In genomic region chr16:19265531-19265930, GRCh38 we compare ENCODE assay signal across 25 cellular contexts. TPM values are rescaled to one million over a fixed set of nuclear protein-coding genes. Genes with fewer than 3 reads are reported as not detected.
"Had no signal": no experiment of that assay in that cellular context is flagged by ENCODE, and none has a peak within 500 bp of the region (broad histone marks: within the 10 kb centered on the region; RNA-seq: fewer than 3 reads in every experiment).

No MANE protein-coding gene starts in this region.

- H3K27ac ChIP-seq: heart left ventricle, thoracic aorta, transverse colon had no signal

- H3K27me3 Mint-ChIP-seq: naive B cell; stimulated activated memory B cell treated with anti-CD40 and anti-IgM and Interleukin-4, amounts not matched to agents 10 μg/mL and 1 μg/mL and 100 μg/mL, for 72 hours had no signal

- H3K27ac Mint-ChIP-seq: nephron; stimulated activated memory B cell treated with anti-CD40 and anti-IgM and Interleukin-4, amounts not matched to agents 10 μg/mL and 1 μg/mL and 100 μg/mL, for 72 hours; stimulated activated naive CD8-positive, alpha-beta T cell treated with anti-CD3 and anti-CD28 coated beads, Interleukin-15, Interleukin-2, amounts not matched to agents 100 ng/mL and 50 ng/mL, for 24 hours had no signal

- DNase-seq: cortex of kidney; effector CD8-positive, alpha-beta T cell; heart left ventricle; left colon; left ventricle myocardium superior; mesendoderm; naive B cell; posterior cingulate gyrus; right cardiac atrium; stimulated activated CD4-positive, alpha-beta T cell treated with anti-CD3 and anti-CD28 coated beads, Interleukin-4, amount 100 ng/mL, for 1 hour; transverse colon had no signal

- H3K9me3 ChIP-seq: thoracic aorta, transverse colon had no signal

- H3K27me3 ChIP-seq: dorsolateral prefrontal cortex, heart left ventricle, transverse colon had no signal

- H3K4me3 ChIP-seq: dorsolateral prefrontal cortex, heart left ventricle, lung, smooth muscle cell, thoracic aorta, transverse colon had no signal

- H3K4me1 Mint-ChIP-seq: nephron had no signal

- H3K36me3 ChIP-seq: heart left ventricle, thoracic aorta, transverse colon had no signal

- H3K4me1 ChIP-seq: heart left ventricle, transverse colon had no signal

- H3K4me3 Mint-ChIP-seq: naive B cell; nephron; stimulated activated memory B cell treated with anti-CD40 and anti-IgM and Interleukin-4, amounts not matched to agents 10 μg/mL and 1 μg/mL and 100 μg/mL, for 72 hours; stimulated activated naive CD8-positive, alpha-beta T cell treated with anti-CD3 and anti-CD28 coated beads, Interleukin-15, Interleukin-2, amounts not matched to agents 100 ng/mL and 50 ng/mL, for 24 hours had no signal

RNA-seq across cellular contexts. Expression of gene CLEC19A, which starts 20.0 kb away (rescaled TPM):
- total RNA-seq: fibroblast of lung, glomerular endothelial cell, heart left ventricle, kidney epithelial cell, left colon, left ventricle myocardium superior, lung, osteoblast, pulmonary artery endothelial cell, right cardiac atrium, smooth muscle cell, thoracic aorta, transverse colon, ureter had no signal
- polyA plus RNA-seq: esophagus, fibroblast of lung, heart left ventricle, right cardiac atrium, smooth muscle cell had no signal
